Comparison of ENCODE assay signal across 21 cellular contexts in the genomic region with DNA sequence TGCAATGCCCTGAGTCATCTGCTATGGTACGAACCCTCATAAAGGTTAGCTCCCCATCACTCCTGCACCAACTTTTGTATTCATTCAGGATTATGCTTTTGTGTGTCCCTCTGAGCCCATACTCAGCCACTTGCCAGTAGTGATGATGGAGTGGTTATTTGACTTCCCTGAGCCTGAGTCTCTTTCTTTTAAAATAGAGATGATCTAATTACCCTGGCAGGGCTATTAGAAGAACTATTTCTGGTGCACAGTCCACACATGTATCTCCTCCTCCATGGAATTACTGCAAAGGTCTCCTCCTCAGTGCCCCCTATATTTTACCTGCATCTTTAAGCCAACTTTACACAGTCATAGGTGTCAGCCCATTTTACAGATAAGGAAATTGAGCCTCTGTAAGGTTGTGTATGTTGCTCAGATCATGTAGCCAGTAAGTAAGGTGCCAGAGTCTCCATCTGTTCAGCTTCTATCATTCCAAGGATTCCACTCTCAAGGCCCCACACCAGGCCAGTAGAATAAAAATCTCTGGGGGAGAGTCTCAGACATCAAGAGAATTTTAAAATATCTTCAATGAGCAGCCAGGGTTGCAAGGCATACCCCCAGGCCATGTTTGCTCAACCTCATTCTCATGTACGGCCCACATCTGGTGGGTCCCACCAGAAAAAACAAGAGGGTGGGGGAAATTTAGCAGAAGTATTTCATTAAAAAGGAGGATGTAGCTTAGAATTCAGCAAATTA.
"Had no signal": no experiment of that assay in that cellular context is flagged by ENCODE, and none has a peak within 500 bp of the region (broad histone marks: within the 10 kb centered on the region; RNA-seq: fewer than 3 reads in every experiment).

No MANE protein-coding gene starts in this region.

- H3K36me3 ChIP-seq: adrenal gland, ascending aorta, brain microvascular endothelial cell, upper lobe of left lung had no signal

- H3K9me3 ChIP-seq: adrenal gland, ascending aorta, upper lobe of left lung had no signal

- H2AFZ ChIP-seq: hepatocyte had no signal

- H3K4me2 ChIP-seq: hepatocyte had no signal

- DNase-seq: activated B cell treated with CpG ODN at 0.5 μM for 24 hours; activated CD4-positive, alpha-beta T cell treated with anti-CD3 and anti-CD28 coated beads for 36 hours; activated CD4-positive, alpha-beta T cell treated with anti-CD3 and anti-CD28 coated beads, Interleukin-2, amount 50 U/mL, for 4 hours; activated CD8-positive, alpha-beta memory T cell treated with anti-CD3 and anti-CD28 coated beads for 24 hours; activated CD8-positive, alpha-beta memory T cell treated with anti-CD3 and anti-CD28 coated beads, Interleukin-2, amount 50 U/mL, for 4 hours; activated T-cell treated with anti-CD3 and anti-CD28 coated beads, Interleukin-2, amount 50 U/mL, for 24 hours; adrenal gland; brain microvascular endothelial cell; foreskin fibroblast; stimulated activated CD4-positive, alpha-beta T cell treated with anti-CD3 and anti-CD28 coated beads, Interleukin-12 subunit alpha, Interleukin-12 subunit beta, amount 100 ng/mL, for 4 hours; stimulated activated CD4-positive, alpha-beta T cell treated with anti-CD3 and anti-CD28 coated beads, Interleukin-4, amount 100 ng/mL, for 4 hours; stimulated activated naive CD8-positive, alpha-beta T cell treated with anti-CD3 and anti-CD28 coated beads, Interleukin-15, Interleukin-2, amounts not matched to agents 100 U/mL and 50 U/mL, for 24 hours; SW 1271; T-helper 17 cell; upper lobe of left lung had no signal

- ATAC-seq: activated CD4-positive, alpha-beta T cell treated with anti-CD3 and anti-CD28 coated beads for 36 hours; activated naive CD4-positive, alpha-beta T cell treated with anti-CD3 and anti-CD28 coated beads, Interleukin-2, amount 50 U/mL, for 72 hours; activated T-helper 17 cell treated with anti-CD3 and anti-CD28 coated beads, Interleukin-2, amount 50 U/mL, for 72 hours; stimulated activated naive CD8-positive, alpha-beta T cell treated with anti-CD3 and anti-CD28 coated beads, Interleukin-15, Interleukin-2, amounts not matched to agents 100 U/mL and 50 U/mL, for 24 hours; T-helper 17 cell had no signal

- H3K4me1 ChIP-seq: adrenal gland, ascending aorta had no signal

- H3K27ac ChIP-seq: adrenal gland, ascending aorta, brain microvascular endothelial cell, coronary artery, epithelial cell of prostate, hepatocyte had no signal

- H3K79me2 ChIP-seq: hepatocyte had no signal

- H3K27me3 ChIP-seq: adrenal gland, ascending aorta, brain microvascular endothelial cell, hepatocyte, upper lobe of left lung had no signal

- H3K4me3 ChIP-seq: adrenal gland, ascending aorta, coronary artery, hepatocyte, upper lobe of left lung had no signal
